Comparison of ENCODE assay signal across 23 cellular contexts in the genomic region with DNA sequence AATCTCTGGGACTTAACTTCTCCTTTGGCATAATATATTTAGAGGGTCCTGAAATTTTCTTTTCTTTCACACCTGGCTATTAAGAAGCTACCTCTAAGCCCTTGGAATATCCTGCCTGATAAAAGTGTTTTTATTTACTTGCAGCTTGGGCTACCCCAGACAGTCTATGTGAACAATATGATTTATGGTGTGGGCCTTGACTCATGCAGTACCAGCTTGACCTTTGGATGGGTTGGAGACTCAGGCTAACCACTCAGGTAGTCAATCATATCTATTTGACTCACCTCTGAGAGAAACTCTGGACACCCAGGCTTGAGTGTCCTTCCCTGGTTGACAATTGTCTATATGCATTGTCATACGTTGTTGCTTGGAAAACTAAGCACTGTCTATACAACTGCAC.
"Had no signal": no experiment of that assay in that cellular context is flagged by ENCODE, and none has a peak within 500 bp of the region (broad histone marks: within the 10 kb centered on the region; RNA-seq: fewer than 3 reads in every experiment).

No MANE protein-coding gene starts in this region.

- H3K36me3 Mint-ChIP-seq: immature natural killer cell, mesothelial cell of epicardium, neural progenitor cell had no signal

- H3K9me3 ChIP-seq: left lung, right lobe of liver, suprapubic skin had no signal

- ATAC-seq: left lung; naive thymus-derived CD4-positive, alpha-beta T cell; right lobe of liver; stimulated activated naive CD8-positive, alpha-beta T cell treated with anti-CD3 and anti-CD28 coated beads, Interleukin-15, amount 100 ng/mL, for 72 hours had no signal

- H3K4me3 ChIP-seq: left lung, neural progenitor cell, right lobe of liver, smooth muscle cell, suprapubic skin had no signal

- H3K4me1 ChIP-seq: left lung, parathyroid adenoma, right lobe of liver, suprapubic skin had no signal

- H3K27ac ChIP-seq: left lung, neural progenitor cell, parathyroid adenoma, right lobe of liver, suprapubic skin had no signal

- H3K4me3 Mint-ChIP-seq: immature natural killer cell; mesothelial cell of epicardium; naive thymus-derived CD4-positive, alpha-beta T cell; nephron; neural progenitor cell; stimulated activated naive CD8-positive, alpha-beta T cell treated with anti-CD3 and anti-CD28 coated beads, Interleukin-15, amount 100 ng/mL, for 72 hours had no signal

- H3K9ac ChIP-seq: neural progenitor cell, parathyroid adenoma had no signal

- H3K4me1 Mint-ChIP-seq: immature natural killer cell; nephron; stimulated activated naive CD8-positive, alpha-beta T cell treated with anti-CD3 and anti-CD28 coated beads, Interleukin-15, amount 100 ng/mL, for 72 hours had no signal

- H3K27me3 ChIP-seq: neural progenitor cell, right lobe of liver had no signal

- H3K9me3 Mint-ChIP-seq: immature natural killer cell; mesothelial cell of epicardium; naive thymus-derived CD4-positive, alpha-beta T cell; nephron; neural progenitor cell; stimulated activated naive CD8-positive, alpha-beta T cell treated with anti-CD3 and anti-CD28 coated beads, Interleukin-15, amount 100 ng/mL, for 72 hours had no signal

- H3K4me2 ChIP-seq: neural progenitor cell, smooth muscle cell had no signal

- H3K27ac Mint-ChIP-seq: immature natural killer cell; mesothelial cell of epicardium; naive thymus-derived CD4-positive, alpha-beta T cell; nephron; neural progenitor cell; progenitor cell of endocrine pancreas; stimulated activated naive CD8-positive, alpha-beta T cell treated with anti-CD3 and anti-CD28 coated beads, Interleukin-15, amount 100 ng/mL, for 72 hours had no signal

- H3K27me3 Mint-ChIP-seq: progenitor cell of endocrine pancreas had no signal

- DNase-seq: cortex of kidney; hypothalamus; immature natural killer cell; islet precursor cell; kidney glomerular epithelial cell; left lung; mesenchymal stem cell; naive thymus-derived CD4-positive, alpha-beta T cell; right lobe of liver; stimulated activated CD4-positive, alpha-beta T cell treated with anti-CD3 and anti-CD28 coated beads, Interleukin-12 subunit alpha, Interleukin-12 subunit beta, amount 100 ng/mL, for 4 hours; stimulated activated CD4-positive, alpha-beta T cell treated with anti-CD3 and anti-CD28 coated beads, Interleukin-1b, Interleukin-23, amount 100 ng/mL, for 48 hours; stimulated activated CD4-positive, alpha-beta T cell treated with anti-CD3 and anti-CD28 coated beads, Interleukin-4, amount 100 ng/mL, for 1 hour; stimulated activated CD8-positive, alpha-beta memory T cell treated with anti-CD3 and anti-CD28 coated beads, Interleukin-4, amount 100 ng/mL, for 48 hours; stimulated activated naive CD4-positive, alpha-beta T cell; stimulated activated naive CD8-positive, alpha-beta T cell treated with anti-CD3 and anti-CD28 coated beads, Interleukin-15, amount 100 ng/mL, for 72 hours; trophoblast cell had no signal

- H3K36me3 ChIP-seq: left lung, neural progenitor cell, right lobe of liver, suprapubic skin had no signal
